ENCODE assay signal across 21 cellular contexts in genomic region chr13:110391273-110391672, GRCh38.
A peak's percentile ranks its signal among the peaks of the same experiment; 100 is the strongest.
DNase-seq lines count a peak whose midpoint lies in the region; ATAC-seq and TF ChIP-seq lines count a peak whose summit lies in the region.
"Had no signal": no experiment of that assay in that cellular context is flagged by ENCODE, and none has a peak within 500 bp of the region (broad histone marks: within the 10 kb centered on the region; RNA-seq: fewer than 3 reads in every experiment).

No MANE protein-coding gene starts in this region.

- H3K4me1 ChIP-seq in ACC112 (ENCODE audit: control insufficient read depth, insufficient read depth, low read length, unreplicated experiment) (peaks cover 64% of the 10 kb centered on the region), PC-9 (replicated peaks; ENCODE audit: insufficient read depth) (peaks cover 41% of the 10 kb centered on the region), prostate gland (replicated peaks) (no peaks in the 10 kb centered on the region)
- H3K4me1 ChIP-seq: right lobe of liver had no signal

- H3K36me3 ChIP-seq in ACC112 (ENCODE audit: insufficient read depth, low read length) (peaks cover 26% of the 10 kb centered on the region; the same call in 1 of the 2 replicates), PC-9 (ENCODE audit: low read depth) (no peaks in the 10 kb centered on the region; the same call in 1 of the 2 replicates), prostate gland (no peaks in the 10 kb centered on the region)
- H3K36me3 ChIP-seq: left lung, Peyer's patch, right lobe of liver had no signal

- peaks cover 26% of the 10 kb centered on the region; the same call in 1 of the 2 replicates for H3K9me3 ChIP-seq in PC-9 (ENCODE audit: insufficient read depth, low read depth)
- no peaks in the 10 kb centered on the region for H3K9me3 ChIP-seq in prostate gland
- H3K9me3 ChIP-seq: left lung, Peyer's patch, right lobe of liver had no signal

- POLR2A ChIA-PET in PC-9 (lab: Charles Lee; ENCODE audit: unreplicated experiment): no interaction called here

- TF ChIP-seq POLR2A in prostate gland (IDR thresholded peaks at IDR 0.05): no peak

- CTCF ChIA-PET in PC-9 (lab: Charles Lee): no interaction called here

- H3K27me3 ChIP-seq in ACC112 (ENCODE audit: insufficient read depth, low read length): no peaks in the 10 kb centered on the region
- no peaks in the 10 kb centered on the region for H3K27me3 ChIP-seq in PC-9 (ENCODE audit: insufficient read depth, low read depth)
- H3K27me3 ChIP-seq in prostate gland (replicated peaks; ENCODE audit: insufficient read depth): no peaks in the 10 kb centered on the region
- H3K27me3 ChIP-seq: Peyer's patch, right lobe of liver had no signal

- H3K9me2 ChIP-seq in PC-9 (ENCODE audit: insufficient read depth): no peaks in the 10 kb centered on the region

- H3K79me2 ChIP-seq in ACC112 (ENCODE audit: control insufficient read depth, insufficient read depth, low read length, unreplicated experiment) (peaks cover 30% of the 10 kb centered on the region), PC-9 (ENCODE audit: low read depth) (no peaks in the 10 kb centered on the region)

- no peak overlapping the region for H2AFZ ChIP-seq in ACC112 (ENCODE audit: low read length, unreplicated experiment)
- H2AFZ ChIP-seq in PC-9: no peak overlapping the region

- 85% methylated on average over 6 of the region's 6 CpGs for WGBS in prostate gland

- BruUV-seq in PC-9 (replicated peaks; lab: Mats Ljungman, UMichigan): no TSS peak

- H3K4me3 ChIP-seq in ACC112 (ENCODE audit: low read depth, low read length): no peak overlapping the region
- 0 out of 2 replicates have a peak overlapping the region, but pooled peaks have one; percentile 5 for H3K4me3 ChIP-seq in PC-9
- no peak overlapping the region for H3K4me3 ChIP-seq in fibroblast of pulmonary artery (replicated peaks; ENCODE audit: low read depth, low read length)
- H3K4me3 ChIP-seq in prostate gland: no peak overlapping the region
- H3K4me3 ChIP-seq: left lung, Peyer's patch, right lobe of liver had no signal

- no peak for TF ChIP-seq CTCF in PC-9 (conservative IDR thresholded peaks at IDR 0.05)
- no peak for TF ChIP-seq CTCF in fibroblast of pulmonary artery (IDR thresholded peaks at IDR 0.05; ENCODE audit: low read length, missing control alignments)
- TF ChIP-seq CTCF in prostate gland (IDR thresholded peaks at IDR 0.05): no peak

- DNase-seq in PC-9 (peak in 1 of 2 experiments; percentile 38), fibroblast of pulmonary artery (ENCODE audit: low read depth) (peak; percentile 61), prostate gland (ENCODE audit: low spot score) (no peak), NCI-H526 (lab: John Stamatoyannopoulos, UW) (no peak), DMS79 (lab: John Stamatoyannopoulos, UW) (no peak)
- DNase-seq: GF-D8, left lung, MM.1S, NCI-H2081 treated with DMSO at 0.1 percent for 48 hours, NCI-H524 treated with DMSO at 0.1 percent for 48 hours, nephron progenitor cell, Peyer's patch, right lobe of liver had no signal

- H3K27ac ChIP-seq in ACC112 (ENCODE audit: low read depth, low read length): peak overlapping the region; percentile 99
- peak overlapping the region; percentile 70 for H3K27ac ChIP-seq in PC-9
- H3K27ac ChIP-seq in prostate gland: peak overlapping the region; percentile 7 to 45
- H3K27ac ChIP-seq: left lung, right lobe of liver had no signal

- no peaks in the 10 kb centered on the region for H4K20me1 ChIP-seq in PC-9 (ENCODE audit: insufficient read depth)

- intact Hi-C loops in PC-9 (cut with micrococcal nuclease; ENCODE audit: unreplicated experiment): no loop called here
- intact Hi-C loops in prostate gland (cut with DNase I): no loop called here

- no peak for ATAC-seq in GM18870 (IDR thresholded peaks at IDR 0.05; ENCODE audit: unreplicated experiment)
- ATAC-seq in GM21381 (IDR thresholded peaks at IDR 0.05; ENCODE audit: unreplicated experiment): no peak
- ATAC-seq: esophagus mucosa; HCT116; HepG2; left lung; right lobe of liver; stimulated activated effector memory CD8-positive, alpha-beta T cell treated with anti-CD3 and anti-CD28 coated beads, Interleukin-12 subunit alpha, Interleukin-12 subunit beta, amount 100 ng/mL, for 72 hours; WTC11 had no signal

- H3K4me2 ChIP-seq in PC-9: peak overlapping the region; percentile 27

- peaks cover 20% of the 10 kb centered on the region for H3F3A ChIP-seq in PC-9 (ENCODE audit: insufficient read depth, low read depth)

Comparison
In these comparisons a context has a peak if more than half of its experiments do, and no peak if none do; other contexts are left out.
1. H3K27ac ChIP-seq: peak in every context shown above with its lines; median percentile 99 in ACC112; 70 in PC-9; 26 in prostate gland.